ENCODE assay signal across 11 cellular contexts in the genomic region with DNA sequence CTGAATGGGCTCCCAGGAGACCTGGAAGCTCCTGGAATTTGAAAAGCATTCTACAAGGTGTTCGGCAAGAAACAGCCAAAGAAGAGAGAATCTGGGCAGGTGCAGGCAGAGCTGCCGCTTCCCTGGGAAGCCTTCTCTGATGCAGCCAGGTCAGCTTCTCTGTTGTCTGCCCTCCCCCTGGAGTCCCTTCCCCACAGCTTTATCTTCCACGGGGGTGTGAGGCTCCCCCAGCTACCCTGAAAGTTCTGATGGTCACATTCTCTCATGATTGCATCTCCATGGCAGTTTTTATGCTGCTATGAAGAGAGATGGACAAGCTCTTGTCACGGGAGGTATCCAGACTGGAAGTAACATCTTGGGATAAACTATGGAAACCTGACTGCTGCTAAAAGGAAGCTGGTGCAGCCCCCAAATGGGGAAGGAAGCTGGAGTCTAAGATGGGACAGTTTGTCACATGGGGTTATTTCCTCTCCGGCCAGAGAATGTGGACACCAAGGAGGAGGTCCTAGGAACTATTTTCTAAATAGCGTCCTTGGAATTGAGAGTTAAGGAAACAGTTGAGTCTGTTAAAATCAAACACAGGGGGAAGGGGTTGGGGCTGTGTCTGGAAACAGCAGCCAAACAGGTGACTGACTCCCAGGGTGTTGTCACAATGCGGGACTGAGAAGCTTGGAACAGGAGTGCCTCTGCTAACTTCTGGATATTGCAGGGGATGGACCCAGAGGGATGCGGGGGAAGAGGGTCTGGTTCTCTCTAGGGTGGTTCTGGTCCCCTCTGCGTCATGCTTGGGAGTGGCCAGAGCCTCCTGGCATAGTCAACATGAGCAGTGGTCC.
DNase-seq lines count a peak whose midpoint lies in the region; ATAC-seq, FAIRE-seq and TF ChIP-seq lines count a peak whose summit lies in the region.
"Had no signal": no experiment of that assay in that cellular context is flagged by ENCODE, and none has a peak within 500 bp of the region (broad histone marks: within the 10 kb centered on the region; RNA-seq: fewer than 3 reads in every experiment).

No MANE protein-coding gene starts in this region.

- WGBS in ovary, 3 donors = 45 to 65% (median 61%) methylated on average over 9 of the region's 9 CpGs

- no peaks in the 10 kb centered on the region for H3K9me3 ChIP-seq in ovary
- H3K9me3 ChIP-seq: ascending aorta, prostate gland had no signal

- no peaks in the 10 kb centered on the region for H3K27me3 ChIP-seq in ovary
- H3K27me3 ChIP-seq: ascending aorta had no signal

- ATAC-seq in activated B cell treated with CpG ODN at 0.5 μM for 24 hours (ENCODE audit: low read depth) = no peak
- peak; percentile 6 for ATAC-seq in sciatic nerve
- no peak for ATAC-seq in GM19328 (IDR thresholded peaks at IDR 0.05; ENCODE audit: unreplicated experiment)

- H3K9me3 Mint-ChIP-seq in Calu3 (ENCODE audit: low read depth, unreplicated experiment) (no peaks in the 10 kb centered on the region), activated B cell treated with CpG ODN at 0.5 μM for 24 hours (no peaks in the 10 kb centered on the region), immature natural killer cell (no peaks in the 10 kb centered on the region)

- H3K27ac ChIP-seq in ovary = no peak overlapping the region
- H3K27ac ChIP-seq: prostate gland had no signal

- intact Hi-C loops in Calu3 (cut with micrococcal nuclease; ENCODE audit: unreplicated experiment) = no loop called here
- intact Hi-C loops in activated B cell treated with CpG ODN at 0.5 μM for 24 hours (cut with micrococcal nuclease) = no loop called here
- intact Hi-C loops in sciatic nerve (cut with DNase I) = loop anchor here (10.0 kb wide), 1 partner anchor 244 kb away; the partner anchor contains the start of genes PLAGL2 and POFUT1
- intact Hi-C loops in ovary (cut with DNase I) = no loop called here

- H3K4me3 Mint-ChIP-seq in Calu3 (ENCODE audit: low read depth, unreplicated experiment) = no peak overlapping the region
- no peak overlapping the region for H3K4me3 Mint-ChIP-seq in activated B cell treated with CpG ODN at 0.5 μM for 24 hours
- no peak overlapping the region for H3K4me3 Mint-ChIP-seq in immature natural killer cell

- DNase-seq in Calu3 = no peak
- DNase-seq in activated B cell treated with CpG ODN at 0.5 μM for 24 hours = no peak
- no peak for DNase-seq in immature natural killer cell
- DNase-seq in sciatic nerve (ENCODE audit: low spot score) = peak; percentile 51
- no peak for DNase-seq in AG08395 (ENCODE audit: low spot score)
- DNase-seq in ovary = no peak
- no peak for DNase-seq in HTR-8/SVneo (ENCODE audit: insufficient read length, low spot score)
- DNase-seq: DMS153 had no signal

- TF ChIP-seq POLR2A in ovary (IDR thresholded peaks at IDR 0.05) = no peak

- POLR2A ChIA-PET in activated B cell treated with CpG ODN at 0.5 μM for 24 hours (lab: Charles Lee) = interaction anchor here (0.7 kb wide), 1 partner anchor 36 kb away, joined by 3 read pairs; no protein-coding TSS in a partner anchor

- TF ChIP-seq EP300 in ovary (IDR thresholded peaks at IDR 0.05) = no peak

- H3K27me3 Mint-ChIP-seq in Calu3 (ENCODE audit: unreplicated experiment) = no peaks in the 10 kb centered on the region
- H3K27me3 Mint-ChIP-seq in activated B cell treated with CpG ODN at 0.5 μM for 24 hours = no peaks in the 10 kb centered on the region
- peaks cover 8 to 11% (median 11%) of the 10 kb centered on the region in 3 donors for H3K27me3 Mint-ChIP-seq in immature natural killer cell (ENCODE audit: low read depth in 3 of 3)

- no peaks in the 10 kb centered on the region for H3K4me1 Mint-ChIP-seq in Calu3 (ENCODE audit: low read depth, unreplicated experiment)
- peaks cover 18% of the 10 kb centered on the region for H3K4me1 Mint-ChIP-seq in activated B cell treated with CpG ODN at 0.5 μM for 24 hours
- H3K4me1 Mint-ChIP-seq in immature natural killer cell = peaks cover 0 to 8% of the 10 kb centered on the region in 2 donors

- TF ChIP-seq CTCF in Calu3 (IDR thresholded peaks at IDR 0.05; ENCODE audit: unreplicated experiment) (no peak), activated B cell treated with CpG ODN at 0.5 μM for 24 hours (IDR thresholded peaks at IDR 0.05) (no peak), ovary (IDR thresholded peaks at IDR 0.05) (no peak)

- H3K4me1 ChIP-seq in ovary (ENCODE audit: insufficient read depth) = peaks cover 23% of the 10 kb centered on the region

- no TSS peak for BruUV-seq in Calu3 (replicated peaks; lab: Mats Ljungman, UMichigan)

- peaks cover 83% of the 10 kb centered on the region for H3K36me3 Mint-ChIP-seq in Calu3 (ENCODE audit: insufficient read depth, unreplicated experiment)
- H3K36me3 Mint-ChIP-seq in activated B cell treated with CpG ODN at 0.5 μM for 24 hours (ENCODE audit: low read depth) = peaks cover 23% of the 10 kb centered on the region
- peaks cover 0 to 26% (median 8%) of the 10 kb centered on the region in 3 donors for H3K36me3 Mint-ChIP-seq in immature natural killer cell

- CTCF ChIA-PET in Calu3 (lab: Charles Lee) (interaction anchor here (0.6 kb wide), 1 partner anchor 423 kb away, joined by 3 read pairs; no protein-coding TSS in a partner anchor), activated B cell treated with CpG ODN at 0.5 μM for 24 hours (lab: Charles Lee) (interaction anchor here (0.8 to 1.4 kb wide), 2 partner anchors 8 to 58 kb away, joined by 4 read pairs; no protein-coding TSS in a partner anchor)

- FAIRE-seq in HTR-8/SVneo (lab: Jason Lieb, UNC) = no peak

- no peak overlapping the region for H3K4me3 ChIP-seq in ovary
- H3K4me3 ChIP-seq: ascending aorta, prostate gland had no signal

- no peaks in the 10 kb centered on the region for H3K36me3 ChIP-seq in ovary

- H3K27ac Mint-ChIP-seq in Calu3 (ENCODE audit: unreplicated experiment) (peak overlapping the region; percentile 33), activated B cell treated with CpG ODN at 0.5 μM for 24 hours (peak overlapping the region; percentile 15), immature natural killer cell (peak overlapping the region; percentile 46 to 85 (median 72))

Comparison
In these comparisons a context has a peak if more than half of its experiments do, and no peak if none do; other contexts are left out.
1. H3K27ac Mint-ChIP-seq: peak in every context shown above with its lines; median percentile 72 in immature natural killer cell; 33 in Calu3; 15 in activated B cell treated with CpG ODN at 0.5 μM for 24 hours.